Comparison of ENCODE assay signal across 8 cellular contexts in genomic region chr4:153465922-153466636, GRCh38. TPM values are rescaled to one million over a fixed set of nuclear protein-coding genes. Genes with fewer than 3 reads are reported as not detected.
A peak's percentile ranks its signal among the peaks of the same experiment; 100 is the strongest.
DNase-seq lines count a peak whose midpoint lies in the region; ATAC-seq, FAIRE-seq and TF ChIP-seq lines count a peak whose summit lies in the region.

Gene TMEM131L, plus strand, starts transcription at chr4:153466360. Its CDS starts 38 bp downstream, at chr4:153466398.

- H3K9me2 ChIP-seq in GM23248 (ENCODE audit: insufficient read depth) (no peaks in the 10 kb centered on the region), SK-N-SH (no peaks in the 10 kb centered on the region)

- peaks cover 44% of the 10 kb centered on the region for H3K4me1 Mint-ChIP-seq in activated naive CD8-positive, alpha-beta T cell (ENCODE audit: low read depth)

- H3K9me3 ChIP-seq in ES-I3 (ENCODE audit: control insufficient read depth, insufficient read depth, low read length) (no peaks in the 10 kb centered on the region), GM23248 (ENCODE audit: low read depth) (no peaks in the 10 kb centered on the region), SK-N-SH (no peaks in the 10 kb centered on the region), pancreas (no peaks in the 10 kb centered on the region), uterus (no peaks in the 10 kb centered on the region)

- peak within 1 kb of the TSS; percentile 93 for H3K27ac Mint-ChIP-seq in activated naive CD8-positive, alpha-beta T cell

- TF ChIP-seq CTCF in LNCaP clone FGC (IDR thresholded peaks at IDR 0.05; ENCODE audit: control insufficient read depth, extremely low read depth, insufficient read depth) (peak; percentile 30), SK-N-SH (IDR thresholded peaks at IDR 0.05) (peak; percentile 8; the same call in 1 of the 2 replicates), pancreas (IDR thresholded peaks at IDR 0.05) (no peak), uterus (IDR thresholded peaks at IDR 0.05) (peak in 2 of 4 experiments; percentile 24 to 40)

- H3K27me3 ChIP-seq in GM23248 (replicated peaks; ENCODE audit: insufficient read depth) (no peaks in the 10 kb centered on the region), SK-N-SH (ENCODE audit: insufficient read depth) (no peaks in the 10 kb centered on the region), pancreas (no peaks in the 10 kb centered on the region), uterus (no peaks in the 10 kb centered on the region)

- 1 to 2% methylated on average over 39 to 56 of the region's 86 CpGs for WGBS in GM23248 (ENCODE audit: low coverage in 1 of 2, low lambda C conversion rate in 2 of 2, missing lambda C conversion rate in 2 of 2), 2 experiments
- WGBS in SK-N-SH (ENCODE audit: low lambda C conversion rate) = 0% methylated on average over 24 of the region's 86 CpGs
- 1% methylated on average over 40 to 86 of the region's 86 CpGs for WGBS in pancreas, 2 donors

- TF ChIP-seq RAD21 in SK-N-SH (IDR thresholded peaks at IDR 0.05; ENCODE audit: low read length) = no peak; the same call in 1 of the 2 replicates

- in situ Hi-C loops in GM23248 (cut with MboI) = no loop called here

- ATAC-seq in Right ventricle myocardium inferior (peak; percentile 93), pancreas (peak; percentile 72 to 83 (median 80))

- POLR2A ChIA-PET in SK-N-SH (lab: Yijun Ruan, JAX) = interaction anchor here (0.6 to 1.3 kb wide), 9 partner anchors 12 to 322 kb away, joined by 3 to 5 read pairs (median 3); partner anchors contain the start of gene MND1

- intact Hi-C loops in Right ventricle myocardium inferior (cut with DNase I) = loop anchor here (1.0 to 10.0 kb wide), 3 partner anchors 107 to 241 kb away; no protein-coding TSS in a partner anchor
- intact Hi-C loops in pancreas (cut with DNase I) = loop anchor here in 1 of 3 donors (10.0 kb wide), 1 partner anchor 109 kb away; no protein-coding TSS in a partner anchor
- intact Hi-C loops in uterus (cut with DNase I; ENCODE audit: low total_unique reads) = no loop called here

- peak within 1 kb of the TSS; percentile 93 for H3K9ac ChIP-seq in ES-I3 (ENCODE audit: low read depth, low read length)
- peak within 1 kb of the TSS; percentile 71 for H3K9ac ChIP-seq in GM23248
- peak within 1 kb of the TSS; percentile 76 for H3K9ac ChIP-seq in SK-N-SH

- H2AFZ ChIP-seq in GM23248 (peak within 1 kb of the TSS; percentile 87), SK-N-SH (ENCODE audit: low read depth) (peak within 1 kb of the TSS; percentile 94)

- H3K36me3 Mint-ChIP-seq in activated naive CD8-positive, alpha-beta T cell = peaks cover 11% of the 10 kb centered on the region

- no peaks in the 10 kb centered on the region for H3K9me3 Mint-ChIP-seq in activated naive CD8-positive, alpha-beta T cell (ENCODE audit: low read depth)

- no peak for TF ChIP-seq EP300 in SK-N-SH (IDR thresholded peaks at IDR 0.05; ENCODE audit: borderline replicate concordance in 1 of 2, low read depth in 1 of 2, low read length in 1 of 2)

- no peak for FAIRE-seq in pancreas (lab: Jason Lieb, UNC)

- DNase-seq in GM23248 (peak; percentile 84), LNCaP clone FGC (ENCODE audit: low read depth) (no peak), SK-N-SH (peak; percentile 95), Right ventricle myocardium inferior (ENCODE audit: missing footprints) (peak; percentile 90), pancreas (peak; percentile 80 to 87 (median 84)), uterus (peak; percentile 61 to 67)

- H3F3A ChIP-seq in GM23248 (ENCODE audit: insufficient read depth) (peaks cover 7% of the 10 kb centered on the region), SK-N-SH (replicated peaks; ENCODE audit: insufficient read depth) (peaks cover 9% of the 10 kb centered on the region)

- H4K20me1 ChIP-seq in GM23248 (ENCODE audit: insufficient read depth) = no peaks in the 10 kb centered on the region; the same call in 1 of the 2 replicates
- no peaks in the 10 kb centered on the region for H4K20me1 ChIP-seq in SK-N-SH (ENCODE audit: insufficient read depth)

- peak within 1 kb of the TSS; percentile 94 for H3K4me3 Mint-ChIP-seq in activated naive CD8-positive, alpha-beta T cell

- CTCF ChIA-PET in SK-N-SH (lab: Yijun Ruan, JAX) = interaction anchor here (0.8 to 2.5 kb wide), 13 partner anchors 11 to 323 kb away, joined by 3 to 18 read pairs (median 4); partner anchors contain the start of gene MND1

- no peaks in the 10 kb centered on the region for H3K27me3 Mint-ChIP-seq in activated naive CD8-positive, alpha-beta T cell

- H3K79me2 ChIP-seq in GM23248 (ENCODE audit: insufficient read depth) (peaks cover 29% of the 10 kb centered on the region), SK-N-SH (ENCODE audit: insufficient read depth) (peaks cover 34% of the 10 kb centered on the region)

- H3K4me3 ChIP-seq in GM23248 (peak within 1 kb of the TSS; percentile 79), LNCaP clone FGC (ENCODE audit: low read depth, low read length) (peak within 1 kb of the TSS; percentile 82), SK-N-SH (ENCODE audit: low read depth in 2 of 2, low read length in 1 of 2) (peak within 1 kb of the TSS; percentile 82 to 88), pancreas (peak within 1 kb of the TSS; percentile 76 to 97 (median 84)), uterus (peak within 1 kb of the TSS; percentile 53 to 77)

- peak within 1 kb of the TSS; percentile 87 for H3K4me2 ChIP-seq in GM23248 (ENCODE audit: unreplicated experiment)
- peak within 1 kb of the TSS; percentile 97 for H3K4me2 ChIP-seq in SK-N-SH

- H3K36me3 ChIP-seq in ES-I3 (ENCODE audit: insufficient read depth, low read length) (no peaks in the 10 kb centered on the region), GM23248 (ENCODE audit: low read depth) (no peaks in the 10 kb centered on the region), SK-N-SH (replicated peaks in 1 of 2; ENCODE audit: control insufficient read depth in 1 of 2, insufficient read depth in 2 of 2, low read length in 1 of 2) (no peaks in the 10 kb centered on the region), pancreas (no peaks in the 10 kb centered on the region), uterus (no peaks in the 10 kb centered on the region)

- no peaks in the 10 kb centered on the region for H3K4me1 ChIP-seq in ES-I3 (ENCODE audit: insufficient read depth, low read length)
- peaks cover 19% of the 10 kb centered on the region; the same call in 1 of the 2 replicates for H3K4me1 ChIP-seq in GM23248 (ENCODE audit: insufficient read depth)
- peaks cover 26 to 31% of the 10 kb centered on the region in 2 experiments for H3K4me1 ChIP-seq in SK-N-SH (ENCODE audit: control insufficient read depth in 1 of 2, insufficient read depth in 2 of 2, low read depth in 1 of 2, low read length in 1 of 2)
- H3K4me1 ChIP-seq in pancreas = peaks cover 3 to 44% (median 7%) of the 10 kb centered on the region in 3 donors
- H3K4me1 ChIP-seq in uterus = peaks cover 0 to 4% of the 10 kb centered on the region in 2 donors

- TF ChIP-seq POLR2A in uterus (IDR thresholded peaks at IDR 0.05) = peak in 1 of 2 donors; percentile 53

- H3K27ac ChIP-seq in GM23248 (no peak within 1 kb of the TSS; the same call in 1 of the 2 replicates), SK-N-SH (ENCODE audit: low read depth in 2 of 2, low read length in 1 of 2) (peak within 1 kb of the TSS; percentile 42 to 90; a peak in 3 of 4 replicates), pancreas (peak within 1 kb of the TSS; percentile 78 to 93 (median 89)), uterus (peak within 1 kb of the TSS; percentile 82 to 88)

TF ChIP-seq in SK-N-SH, 30 proteins besides CTCF, POLR2A, EP300 and RAD21:
- TF ChIP-seq NFIC (IDR thresholded peaks at IDR 0.05; ENCODE audit: borderline replicate concordance) = no peak
- TF ChIP-seq YY1 (IDR thresholded peaks at IDR 0.05; ENCODE audit: low read depth) = 0 out of 2 replicates have a peak, but pooled peaks have one; percentile 63
- peak; percentile 35; the same call in 1 of the 2 replicates for TF ChIP-seq GATA2 (CRISPR knock-in tag; IDR thresholded peaks at IDR 0.05)
- 0 out of 2 replicates have a peak, but pooled peaks have one; percentile 25 for TF ChIP-seq POLR2AphosphoS5 (IDR thresholded peaks at IDR 0.05; ENCODE audit: low read depth, low read length)
- TF ChIP-seq USF1 (IDR thresholded peaks at IDR 0.05; ENCODE audit: borderline replicate concordance, low read depth) = 0 out of 2 replicates have a peak, but pooled peaks have one; percentile 3
- no peak for TF ChIP-seq SMC3 (IDR thresholded peaks at IDR 0.05; ENCODE audit: low read depth, low read length)
- TF ChIP-seq RCOR1 (IDR thresholded peaks at IDR 0.05; ENCODE audit: low read length) = no peak
- peak; percentile 17; the same call in 1 of the 2 replicates for TF ChIP-seq SIN3A (IDR thresholded peaks at IDR 0.05; ENCODE audit: borderline replicate concordance, low read depth, low read length)
- TF ChIP-seq TAF1 (IDR thresholded peaks at IDR 0.05; ENCODE audit: borderline replicate concordance, low read depth, low read length) = peak; percentile 41; the same call in 1 of the 2 replicates
- peak; percentile 49; the same call in 1 of the 2 replicates for TF ChIP-seq MXI1 (IDR thresholded peaks at IDR 0.05; ENCODE audit: low read depth, low read length)

RNA-seq across cellular contexts. Expression of gene TMEM131L, which starts in this region (rescaled TPM):
- 5.7 and 11.1 TPM in 2 replicates for total RNA-seq in GM23248 (2014; rRNA removed; shearing (Covaris generic))
- 8.7 and 10.2 TPM in 2 replicates for polyA plus RNA-seq in GM23248 (2016; fragmentation: Nextera tagmentation; extraction: Ambion mirVana)
- polyA plus RNA-seq in SK-N-SH (2012; rRNA removed) = 6.2 and 6.8 TPM in 2 replicates
- polyA plus RNA-seq in SK-N-SH (2012; cell fraction: cytosol; rRNA removed) = 4.6 and 4.9 TPM in 2 replicates
- 15.8 and 17.0 TPM in 2 replicates for polyA plus RNA-seq in SK-N-SH (2012; cell fraction: nucleus; rRNA removed)
- total RNA-seq in Right ventricle myocardium inferior = 14.4 TPM
- total RNA-seq in pancreas = 10 to 100 TPM; 17.0 to 29.5 (median 25.0) TPM
- 10 to 100 TPM in 1 of 2 donors, 1 to 10 TPM in 1; 9.4 to 11.2 TPM for polyA plus RNA-seq in pancreas
- total RNA-seq in uterus = 10 to 100 TPM in 3 of 4 donors, 1 to 10 TPM in 1; 2.4 to 49.6 (median 18.0) TPM

Comparison
In these comparisons a context has a peak if more than half of its experiments do, and no peak if none do; other contexts are left out.
1. CTCF ChIP-seq: peak in LNCaP clone FGC (single experiment) and SK-N-SH (single experiment); none in pancreas (0 of 4).
2. Peak in every context shown above with its lines, with median percentiles within 50 percentile points of each other: H3K9ac ChIP-seq and H3K4me3 ChIP-seq.